In the genomic region with DNA sequence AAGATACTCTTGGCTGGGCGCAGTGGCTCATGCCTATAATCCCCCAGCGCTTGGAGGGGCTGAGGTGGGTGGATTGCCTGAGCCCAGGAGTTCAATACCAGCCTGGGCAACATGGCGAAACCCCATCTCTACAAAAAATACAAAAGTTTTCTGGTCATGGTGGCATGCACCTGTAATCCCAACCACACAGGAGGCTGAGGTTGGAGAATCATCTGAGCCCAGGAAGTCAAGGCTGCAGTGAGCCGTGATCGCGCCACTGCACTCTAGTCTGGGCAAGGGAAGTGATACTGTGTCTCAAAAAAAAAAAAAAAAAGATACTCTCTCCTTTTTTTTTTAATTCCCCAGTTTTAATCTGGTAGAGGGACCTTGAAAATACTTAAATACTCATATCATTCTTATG, we compare ENCODE assay signal across 1 cellular context.
TF ChIP-seq lines count a peak whose summit lies in the region.

No MANE protein-coding gene starts in this region.

TF ChIP-seq in GM12878, 131 proteins besides CTCF, POLR2A, EP300 and RAD21 (continued from another document):
- TF ChIP-seq ELK1 (IDR thresholded peaks at IDR 0.05; ENCODE audit: low read depth, low read length) (no peak), ETV6 (conservative IDR thresholded peaks at IDR 0.05 in 1 of 2, IDR thresholded peaks at IDR 0.05 in 1 of 2; ENCODE audit: borderline replicate concordance in 1 of 2, low read depth in 1 of 2) (0 out of 4 replicates have a peak, but pooled peaks of 1 of the 2 experiments have one; percentile 20), HDAC2 (IDR thresholded peaks at IDR 0.05) (no peak), HCFC1 (IDR thresholded peaks at IDR 0.05; ENCODE audit: low read length) (no peak), SIX5 (IDR thresholded peaks at IDR 0.05; ENCODE audit: low read depth, low read length, severe bottlenecking) (no peak), ZSCAN29 (IDR thresholded peaks at IDR 0.05) (no peak), BMI1 (IDR thresholded peaks at IDR 0.05; ENCODE audit: borderline replicate concordance) (no peak), IRF5 (IDR thresholded peaks at IDR 0.05; ENCODE audit: borderline replicate concordance) (no peak), GATAD2B (conservative IDR thresholded peaks at IDR 0.05; ENCODE audit: low read depth) (0 out of 2 replicates have a peak, but pooled peaks have one; percentile 41), NR2C2 (IDR thresholded peaks at IDR 0.05; ENCODE audit: borderline replicate concordance, control insufficient read depth, insufficient read length, low read depth) (no peak), BACH1 (IDR thresholded peaks at IDR 0.05; ENCODE audit: borderline replicate concordance) (no peak), BCL11A (IDR thresholded peaks at IDR 0.05; ENCODE audit: low read depth, low read length) (0 out of 2 replicates have a peak, but pooled peaks have one; percentile 43), FOS (IDR thresholded peaks at IDR 0.05; ENCODE audit: borderline replicate concordance, extremely low read depth, insufficient read length) (no peak), YBX1 (IDR thresholded peaks at IDR 0.05) (no peak)
- TF ChIP-seq, protein P1, sequence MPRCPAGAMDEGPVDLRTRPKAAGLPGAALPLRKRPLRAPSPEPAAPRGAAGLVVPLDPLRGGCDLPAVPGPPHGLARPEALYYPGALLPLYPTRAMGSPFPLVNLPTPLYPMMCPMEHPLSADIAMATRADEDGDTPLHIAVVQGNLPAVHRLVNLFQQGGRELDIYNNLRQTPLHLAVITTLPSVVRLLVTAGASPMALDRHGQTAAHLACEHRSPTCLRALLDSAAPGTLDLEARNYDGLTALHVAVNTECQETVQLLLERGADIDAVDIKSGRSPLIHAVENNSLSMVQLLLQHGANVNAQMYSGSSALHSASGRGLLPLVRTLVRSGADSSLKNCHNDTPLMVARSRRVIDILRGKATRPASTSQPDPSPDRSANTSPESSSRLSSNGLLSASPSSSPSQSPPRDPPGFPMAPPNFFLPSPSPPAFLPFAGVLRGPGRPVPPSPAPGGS (IDR thresholded peaks at IDR 0.05; ENCODE audit: borderline replicate concordance, insufficient read depth, low read depth, low read length, poor library complexity, severe bottlenecking): peak; percentile 53
- TF ChIP-seq, protein P2, sequence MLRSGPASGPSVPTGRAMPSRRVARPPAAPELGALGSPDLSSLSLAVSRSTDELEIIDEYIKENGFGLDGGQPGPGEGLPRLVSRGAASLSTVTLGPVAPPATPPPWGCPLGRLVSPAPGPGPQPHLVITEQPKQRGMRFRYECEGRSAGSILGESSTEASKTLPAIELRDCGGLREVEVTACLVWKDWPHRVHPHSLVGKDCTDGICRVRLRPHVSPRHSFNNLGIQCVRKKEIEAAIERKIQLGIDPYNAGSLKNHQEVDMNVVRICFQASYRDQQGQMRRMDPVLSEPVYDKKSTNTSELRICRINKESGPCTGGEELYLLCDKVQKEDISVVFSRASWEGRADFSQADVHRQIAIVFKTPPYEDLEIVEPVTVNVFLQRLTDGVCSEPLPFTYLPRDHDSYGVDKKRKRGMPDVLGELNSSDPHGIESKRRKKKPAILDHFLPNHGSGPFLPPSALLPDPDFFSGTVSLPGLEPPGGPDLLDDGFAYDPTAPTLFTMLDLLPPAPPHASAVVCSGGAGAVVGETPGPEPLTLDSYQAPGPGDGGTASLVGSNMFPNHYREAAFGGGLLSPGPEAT (IDR thresholded peaks at IDR 0.05; ENCODE audit: low read depth): no peak; the same call in 1 of the 2 replicates
- TF ChIP-seq, protein P3, sequence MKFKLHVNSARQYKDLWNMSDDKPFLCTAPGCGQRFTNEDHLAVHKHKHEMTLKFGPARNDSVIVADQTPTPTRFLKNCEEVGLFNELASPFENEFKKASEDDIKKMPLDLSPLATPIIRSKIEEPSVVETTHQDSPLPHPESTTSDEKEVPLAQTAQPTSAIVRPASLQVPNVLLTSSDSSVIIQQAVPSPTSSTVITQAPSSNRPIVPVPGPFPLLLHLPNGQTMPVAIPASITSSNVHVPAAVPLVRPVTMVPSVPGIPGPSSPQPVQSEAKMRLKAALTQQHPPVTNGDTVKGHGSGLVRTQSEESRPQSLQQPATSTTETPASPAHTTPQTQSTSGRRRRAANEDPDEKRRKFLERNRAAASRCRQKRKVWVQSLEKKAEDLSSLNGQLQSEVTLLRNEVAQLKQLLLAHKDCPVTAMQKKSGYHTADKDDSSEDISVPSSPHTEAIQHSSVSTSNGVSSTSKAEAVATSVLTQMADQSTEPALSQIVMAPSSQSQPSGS (IDR thresholded peaks at IDR 0.05; ENCODE audit: low read length): peak; percentile 4; the same call in 1 of the 2 replicates
